32 cellular contexts compared by ENCODE assay signal in the genomic region with DNA sequence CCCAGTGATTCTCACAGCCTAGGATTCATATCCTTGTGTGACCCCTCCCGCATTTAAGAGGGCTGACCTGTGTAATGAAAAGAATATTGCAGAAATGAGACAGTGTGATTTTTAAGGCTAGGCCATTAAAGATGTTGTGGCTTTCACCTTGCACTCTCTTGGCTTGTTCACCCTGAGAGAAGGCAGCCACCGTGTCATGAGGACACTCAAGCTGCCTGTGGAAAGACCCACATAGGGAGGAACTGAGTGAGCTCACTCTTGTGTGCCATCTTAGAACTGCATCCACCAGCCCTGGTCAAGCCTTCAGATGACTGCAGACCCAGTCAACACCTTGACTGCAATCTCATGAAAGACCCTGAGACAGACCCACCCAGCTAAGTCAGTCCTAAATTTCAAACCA. TPM values are rescaled to one million over a fixed set of nuclear protein-coding genes. Genes with fewer than 3 reads are reported as not detected.
DNase-seq lines count a peak whose midpoint lies in the region; ATAC-seq and TF ChIP-seq lines count a peak whose summit lies in the region.
"Had no signal": no experiment of that assay in that cellular context is flagged by ENCODE, and none has a peak within 500 bp of the region (broad histone marks: within the 10 kb centered on the region; RNA-seq: fewer than 3 reads in every experiment).

No MANE protein-coding gene starts in this region.

- H3K36me3 Mint-ChIP-seq in activated CD4-positive, alpha-beta T cell treated with anti-CD3 and anti-CD28 coated beads for 36 hours (ENCODE audit: low read depth): no peaks in the 10 kb centered on the region
- H3K36me3 Mint-ChIP-seq in activated CD4-positive, alpha-beta T cell treated with anti-CD3 and anti-CD28 coated beads, Interleukin-2, amount 10 ng/mL, durations not matched to agents 24 days and 14 days (ENCODE audit: low read depth): no peaks in the 10 kb centered on the region
- no peaks in the 10 kb centered on the region for H3K36me3 Mint-ChIP-seq in nephron progenitor cell (ENCODE audit: low read depth)

- peaks cover 20% of the 10 kb centered on the region for H3K4me1 Mint-ChIP-seq in activated CD4-positive, alpha-beta T cell treated with anti-CD3 and anti-CD28 coated beads for 36 hours
- H3K4me1 Mint-ChIP-seq in activated CD4-positive, alpha-beta T cell treated with anti-CD3 and anti-CD28 coated beads, Interleukin-2, amount 10 ng/mL, durations not matched to agents 24 days and 14 days: peaks cover 2% of the 10 kb centered on the region
- peaks cover 9% of the 10 kb centered on the region for H3K4me1 Mint-ChIP-seq in nephron progenitor cell
- H3K4me1 Mint-ChIP-seq: neural crest cell, T-helper 17 cell had no signal

- TF ChIP-seq CTCF in nephron progenitor cell (IDR thresholded peaks at IDR 0.05) (no peak), GM10266 (IDR thresholded peaks at IDR 0.05; ENCODE audit: control insufficient read depth, insufficient read depth, low read depth, missing control alignments) (no peak)

- no peak overlapping the region for H3K27ac Mint-ChIP-seq in activated CD4-positive, alpha-beta T cell treated with anti-CD3 and anti-CD28 coated beads for 36 hours
- H3K27ac Mint-ChIP-seq in activated CD4-positive, alpha-beta T cell treated with anti-CD3 and anti-CD28 coated beads, Interleukin-2, amount 10 ng/mL, durations not matched to agents 24 days and 14 days: no peak overlapping the region
- peak overlapping the region; percentile 47 for H3K27ac Mint-ChIP-seq in nephron progenitor cell
- H3K27ac Mint-ChIP-seq: T-helper 17 cell had no signal

- POLR2A ChIA-PET in activated CD4-positive, alpha-beta T cell treated with anti-CD3 and anti-CD28 coated beads for 36 hours (lab: Charles Lee): no interaction called here

- no peak for DNase-seq in activated CD4-positive, alpha-beta T cell treated with anti-CD3 and anti-CD28 coated beads for 36 hours
- no peak for DNase-seq in activated CD4-positive, alpha-beta T cell treated with anti-CD3 and anti-CD28 coated beads, Interleukin-2, amount 10 ng/mL, durations not matched to agents 24 days and 14 days
- DNase-seq in nephron progenitor cell (no peak), GM10266 (ENCODE audit: extremely low spot score) (no peak), caudate nucleus (lab: John Stamatoyannopoulos, UW) (no peak), NCI-H2107 (lab: John Stamatoyannopoulos, UW) (no peak)
- DNase-seq: 8988T; activated CD4-positive, alpha-beta T cell treated with anti-CD3 and anti-CD28 coated beads, Interleukin-2, amount 50 U/mL, for 48 hours; activated CD4-positive, CD25-positive, alpha-beta regulatory T cell; activated gamma-delta T cell treated with Interleukin-2 at 50 U/mL for 16 hours; activated T-cell treated with anti-CD3 and anti-CD28 coated beads for 4 hours; Calu3; cortex of kidney; GM23248; KG1; MM.1S; NCI-H1417; NCI-H2081; pancreas; SHP77; stimulated activated CD4-positive, alpha-beta T cell treated with anti-CD3 and anti-CD28 coated beads, Interleukin-15, amount 100 ng/mL, for 24 hours; stimulated activated CD4-positive, alpha-beta T cell treated with anti-CD3 and anti-CD28 coated beads, Interleukin-4, amount 100 ng/mL, for 4 hours; T-helper 17 cell; upper lobe of right lung had no signal

- peak; percentile 36 for ATAC-seq in activated CD4-positive, alpha-beta T cell treated with anti-CD3 and anti-CD28 coated beads for 36 hours
- peak; percentile 59 for ATAC-seq in GM18502 (IDR thresholded peaks at IDR 0.05; ENCODE audit: poor library complexity, unreplicated experiment)
- peak; percentile 40 for ATAC-seq in HG03175 (IDR thresholded peaks at IDR 0.05; ENCODE audit: unreplicated experiment)
- ATAC-seq: esophagus mucosa, left lobe of liver, Panc1, pancreas, T-helper 17 cell, upper lobe of right lung had no signal

- no peak overlapping the region for H3K4me3 Mint-ChIP-seq in activated CD4-positive, alpha-beta T cell treated with anti-CD3 and anti-CD28 coated beads for 36 hours
- no peak overlapping the region for H3K4me3 Mint-ChIP-seq in activated CD4-positive, alpha-beta T cell treated with anti-CD3 and anti-CD28 coated beads, Interleukin-2, amount 10 ng/mL, durations not matched to agents 24 days and 14 days
- no peak overlapping the region for H3K4me3 Mint-ChIP-seq in nephron progenitor cell
- H3K4me3 Mint-ChIP-seq: neural crest cell, T-helper 17 cell had no signal

- H3K27ac ChIP-seq in caudate nucleus (ENCODE audit: low read depth, low read length): no peak overlapping the region
- H3K27ac ChIP-seq: C4-2B, GM23248, pancreas, suprapubic skin, upper lobe of right lung had no signal

- H3K27me3 Mint-ChIP-seq in activated CD4-positive, alpha-beta T cell treated with anti-CD3 and anti-CD28 coated beads for 36 hours: no peaks in the 10 kb centered on the region
- peaks cover 17% of the 10 kb centered on the region for H3K27me3 Mint-ChIP-seq in activated CD4-positive, alpha-beta T cell treated with anti-CD3 and anti-CD28 coated beads, Interleukin-2, amount 10 ng/mL, durations not matched to agents 24 days and 14 days
- peaks cover 4% of the 10 kb centered on the region for H3K27me3 Mint-ChIP-seq in nephron progenitor cell (ENCODE audit: low read depth, poor library complexity)

- CTCF ChIA-PET in activated CD4-positive, alpha-beta T cell treated with anti-CD3 and anti-CD28 coated beads for 36 hours (lab: Charles Lee): interaction anchor here (0.6 to 2.4 kb wide), 2 partner anchors 22 to 271 kb away, joined by 3 to 7 read pairs; no protein-coding TSS in a partner anchor

- no peaks in the 10 kb centered on the region for H3K9me3 Mint-ChIP-seq in activated CD4-positive, alpha-beta T cell treated with anti-CD3 and anti-CD28 coated beads for 36 hours (ENCODE audit: low read depth)
- peaks cover 3% of the 10 kb centered on the region for H3K9me3 Mint-ChIP-seq in activated CD4-positive, alpha-beta T cell treated with anti-CD3 and anti-CD28 coated beads, Interleukin-2, amount 10 ng/mL, durations not matched to agents 24 days and 14 days
- no peaks in the 10 kb centered on the region for H3K9me3 Mint-ChIP-seq in nephron progenitor cell
- H3K9me3 Mint-ChIP-seq: neural crest cell had no signal

- intact Hi-C loops in activated CD4-positive, alpha-beta T cell treated with anti-CD3 and anti-CD28 coated beads for 36 hours (cut with DNase I, micrococcal nuclease): no loop called here
- intact Hi-C loops in activated CD4-positive, alpha-beta T cell treated with anti-CD3 and anti-CD28 coated beads, Interleukin-2, amount 10 ng/mL, durations not matched to agents 24 days and 14 days (cut with micrococcal nuclease): no loop called here

RNA-seq across cellular contexts. Expression of a gene that starts 46.3 kb away (rescaled TPM):
- 100 to 1,000 TPM; 328 to 429 TPM for total RNA-seq in activated CD4-positive, alpha-beta T cell treated with anti-CD3 and anti-CD28 coated beads for 36 hours
- total RNA-seq in activated CD4-positive, alpha-beta T cell treated with anti-CD3 and anti-CD28 coated beads, Interleukin-2, amount 10 ng/mL, durations not matched to agents 24 days and 14 days: 326 and 353 TPM in 2 replicates
